8 cellular contexts compared by ENCODE assay signal in genomic region chr7:121037329-121037728, GRCh38. TPM values are rescaled to one million over a fixed set of nuclear protein-coding genes. Genes with fewer than 3 reads are reported as not detected.
"Had no signal": no experiment of that assay in that cellular context is flagged by ENCODE, and none has a peak within 500 bp of the region (broad histone marks: within the 10 kb centered on the region; RNA-seq: fewer than 3 reads in every experiment).

No MANE protein-coding gene starts in this region.

RNA-seq across cellular contexts. Expression of gene CPED1, which starts 48.8 kb away (rescaled TPM):
- total RNA-seq: activated CD4-positive, alpha-beta memory T cell treated with anti-CD3 and anti-CD28 coated beads for 36 hours; activated CD4-positive, alpha-beta memory T cell treated with anti-CD3 and anti-CD28 coated beads, Interleukin-2, amount 10 ng/mL, durations not matched to agents 7 days and 5 days; activated CD4-positive, alpha-beta T cell treated with anti-CD3 and anti-CD28 coated beads for 36 hours; activated CD4-positive, alpha-beta T cell treated with anti-CD3 and anti-CD28 coated beads, Interleukin-2, amount 10 ng/mL, durations not matched to agents 24 days and 14 days; activated CD8-positive, alpha-beta T cell treated with anti-CD3 and anti-CD28 coated beads for 36 hours; activated CD8-positive, alpha-beta T cell treated with anti-CD3 and anti-CD28 coated beads, Interleukin-2, amount 10 ng/mL, durations not matched to agents 7 days and 5 days; T-helper 1 cell treated with Interleukin-12 subunit alpha and Interleukin-12 subunit beta and Interleukin-4 antibody, amounts not matched to agents 30 ng/mL and 1 ng/mL, for 36 hours; T-helper 2 cell treated with Interferon-gamma antibody and Interleukin-4, amounts not matched to agents 100 ng/mL and 5 ng/mL, for 36 hours had no signal
